Comparison of ENCODE assay signal across 14 cellular contexts in genomic region chr16:66569827-66570405, GRCh38. TPM values are rescaled to one million over a fixed set of nuclear protein-coding genes. Genes with fewer than 3 reads are reported as not detected.
DNase-seq lines count a peak whose midpoint lies in the region; ATAC-seq, FAIRE-seq and TF ChIP-seq lines count a peak whose summit lies in the region.
"Had no signal": no experiment of that assay in that cellular context is flagged by ENCODE, and none has a peak within 500 bp of the region (broad histone marks: within the 10 kb centered on the region; RNA-seq: fewer than 3 reads in every experiment).

No MANE protein-coding gene starts in this region.

- POLR2A ChIA-PET in IMR-90 (lab: Charles Lee; ENCODE audit: unreplicated experiment) (no interaction called here), GM10248 (lab: Yijun Ruan, JAX) (no interaction called here)

- ATAC-seq in IMR-90 (ENCODE audit: low read depth) (peak; percentile 61), GM21717 (IDR thresholded peaks at IDR 0.05; ENCODE audit: unreplicated experiment) (no peak)

- no peak overlapping the region; the same call in 1 of the 2 replicates for H3K4me3 ChIP-seq in ACC112 (ENCODE audit: low read depth, low read length)
- H3K4me3 ChIP-seq in IMR-90 (ENCODE audit: insufficient read depth, low read depth, low read length) = no peak overlapping the region
- H3K4me3 ChIP-seq in brain microvascular endothelial cell (ENCODE audit: low read depth, low read length) = no peak overlapping the region
- no peak overlapping the region for H3K4me3 ChIP-seq in keratinocyte (ENCODE audit: control insufficient read depth in 2 of 3, extremely low read depth in 1 of 3, insufficient read depth in 2 of 3, low read depth in 1 of 3, low read length in 3 of 3)
- H3K4me3 ChIP-seq: HAP-1, heart left ventricle had no signal

- H3K4me1 ChIP-seq in ACC112 (ENCODE audit: control insufficient read depth, insufficient read depth, low read length, unreplicated experiment) (peaks cover 28% of the 10 kb centered on the region), IMR-90 (ENCODE audit: control insufficient read depth, insufficient read depth, low read length) (peaks cover 8% of the 10 kb centered on the region), keratinocyte (ENCODE audit: control insufficient read depth, extremely low read depth, insufficient read depth, low read length) (peaks cover 12% of the 10 kb centered on the region)
- H3K4me1 ChIP-seq: HAP-1 had no signal

- peak overlapping the region; percentile 7; the same call in 1 of the 2 replicates for H2BK120ac ChIP-seq in IMR-90 (ENCODE audit: low read depth, low read length)

- H2AFZ ChIP-seq in ACC112 (ENCODE audit: low read length, unreplicated experiment) = no peak overlapping the region
- H2AFZ ChIP-seq in IMR-90 (replicated peaks; ENCODE audit: low read length, poor library complexity) = no peak overlapping the region
- no peak overlapping the region for H2AFZ ChIP-seq in keratinocyte (ENCODE audit: control insufficient read depth, low read length)

- H3K27ac ChIP-seq in ACC112 (ENCODE audit: low read depth, low read length) = peak overlapping the region; percentile 60
- H3K27ac ChIP-seq in IMR-90 (ENCODE audit: insufficient read depth, low read length) = no peak overlapping the region
- H3K27ac ChIP-seq in brain microvascular endothelial cell = peak overlapping the region; percentile 69
- H3K27ac ChIP-seq in keratinocyte (ENCODE audit: control insufficient read depth, insufficient read depth, low read length) = no peak overlapping the region
- H3K27ac ChIP-seq: heart left ventricle had no signal

- TF ChIP-seq CTCF in IMR-90 (conservative IDR thresholded peaks at IDR 0.05; ENCODE audit: low read depth, low read length) = no peak
- no peak for TF ChIP-seq CTCF in brain microvascular endothelial cell (IDR thresholded peaks at IDR 0.05; ENCODE audit: low read depth, low read length, missing control alignments)
- TF ChIP-seq CTCF in keratinocyte (optimal IDR thresholded peaks at IDR 0.05 in 1 of 3, IDR thresholded peaks at IDR 0.05 in 1 of 3, conservative IDR thresholded peaks at IDR 0.05 in 1 of 3; ENCODE audit: extremely low read depth in 1 of 3, insufficient read depth in 2 of 3, low read length in 3 of 3) = no peak
- TF ChIP-seq CTCF in GM10248 (IDR thresholded peaks at IDR 0.05; ENCODE audit: control extremely low read depth, extremely low read depth, low read depth, missing control alignments) = no peak

- no peak for TF ChIP-seq RAD21 in IMR-90 (IDR thresholded peaks at IDR 0.05; ENCODE audit: low read length)

- H3K79me1 ChIP-seq in IMR-90 (ENCODE audit: low read depth in 1 of 2, low read length in 2 of 2) = peaks cover 0 to 5% of the 10 kb centered on the region in 2 experiments; a peak in 2 of 4 replicates

- H2BK15ac ChIP-seq in IMR-90 (ENCODE audit: low read depth, low read length) = no peak overlapping the region

- dilution Hi-C loops in IMR-90 (cut with HindIII; ENCODE audit: low sequenced_read_pairs, unreplicated experiment) (no loop called here), keratinocyte (cut with MboI; ENCODE audit: extremely low pct_ligation_motif_present, low sequenced_read_pairs) (no loop called here)

- no peak overlapping the region for H2AK9ac ChIP-seq in IMR-90 (replicated peaks; ENCODE audit: low read depth, low read length, poor library complexity)

- H3K4me2 ChIP-seq in IMR-90 (ENCODE audit: low read depth, low read length) (peak overlapping the region; percentile 68), keratinocyte (ENCODE audit: control insufficient read depth, extremely low read depth, insufficient read depth, low read depth, low read length) (peak overlapping the region; percentile 43)

- no peak overlapping the region for H3K56ac ChIP-seq in IMR-90 (ENCODE audit: extremely low read depth, insufficient read depth, low read length)

- DNase-seq in IMR-90 (peak; percentile 81), brain microvascular endothelial cell (peak; percentile 49), keratinocyte (ENCODE audit: low read depth, low spot score) (no peak), islet precursor cell (no peak), GM10248 (ENCODE audit: extremely low spot score) (no peak), nucleus accumbens (lab: John Stamatoyannopoulos, UW) (no peak)
- DNase-seq: activated CD4-positive, alpha-beta T cell treated with anti-CD3 and anti-CD28 coated beads for 48 hours; heart left ventricle; NCI-H524 treated with DMSO at 0.1 percent for 48 hours; stimulated activated CD4-positive, alpha-beta T cell treated with anti-CD3 and anti-CD28 coated beads, Interleukin-12 subunit alpha, Interleukin-12 subunit beta, amount 100 ng/mL, for 4 hours had no signal

- peaks cover 6% of the 10 kb centered on the region; the same call in 1 of the 2 replicates for H4K20me1 ChIP-seq in IMR-90 (ENCODE audit: insufficient read depth, low read length)
- H4K20me1 ChIP-seq in keratinocyte (ENCODE audit: control insufficient read depth, extremely low read depth, insufficient read depth, low read length) = no peaks in the 10 kb centered on the region

- FAIRE-seq in keratinocyte (lab: Jason Lieb, UNC) = no peak
- FAIRE-seq: colon had no signal

- peak overlapping the region; percentile 47; the same call in 1 of the 2 replicates for H2BK20ac ChIP-seq in IMR-90 (ENCODE audit: low read depth, low read length)

- H3K18ac ChIP-seq in IMR-90 (ENCODE audit: low read depth, low read length) = no peak overlapping the region

- peaks cover 9% of the 10 kb centered on the region for H3K36me3 ChIP-seq in ACC112 (ENCODE audit: insufficient read depth, low read length)
- peaks cover 15% of the 10 kb centered on the region; the same call in 1 of the 2 replicates for H3K36me3 ChIP-seq in IMR-90 (ENCODE audit: control insufficient read depth, insufficient read depth, low read length)
- H3K36me3 ChIP-seq in brain microvascular endothelial cell (replicated peaks) = peaks cover 11% of the 10 kb centered on the region
- H3K36me3 ChIP-seq in keratinocyte (ENCODE audit: control insufficient read depth in 2 of 2, extremely low read depth in 1 of 2, insufficient read depth in 2 of 2, low read length in 2 of 2) = peaks cover 2 to 3% of the 10 kb centered on the region in 2 experiments

- H4K8ac ChIP-seq in IMR-90 (ENCODE audit: low read depth in 2 of 2, low read length in 2 of 2) = no peak overlapping the region

- H4K5ac ChIP-seq in IMR-90 (ENCODE audit: low read depth, low read length) = no peak overlapping the region

- H3K27me3 ChIP-seq in ACC112 (ENCODE audit: insufficient read depth, low read length) (no peaks in the 10 kb centered on the region), IMR-90 (ENCODE audit: control insufficient read depth, insufficient read depth, low read length) (peaks cover 3% of the 10 kb centered on the region; the same call in 1 of the 2 replicates), brain microvascular endothelial cell (replicated peaks) (no peaks in the 10 kb centered on the region), keratinocyte (ENCODE audit: control insufficient read depth, extremely low read depth, insufficient read depth, low read length) (no peaks in the 10 kb centered on the region)
- H3K27me3 ChIP-seq: heart left ventricle had no signal

- H3K79me2 ChIP-seq in ACC112 (ENCODE audit: control insufficient read depth, insufficient read depth, low read length, unreplicated experiment) = no peaks in the 10 kb centered on the region
- no peaks in the 10 kb centered on the region for H3K79me2 ChIP-seq in keratinocyte (ENCODE audit: control insufficient read depth, insufficient read depth, low read length)

- TF ChIP-seq POLR2A in IMR-90 (IDR thresholded peaks at IDR 0.05; ENCODE audit: low read depth, low read length) = no peak

- no peaks in the 10 kb centered on the region for H3K9me3 ChIP-seq in IMR-90 (ENCODE audit: control insufficient read depth, insufficient read depth, low read length)
- no peaks in the 10 kb centered on the region for H3K9me3 ChIP-seq in keratinocyte (ENCODE audit: control insufficient read depth, low read depth, low read length)
- H3K9me3 ChIP-seq: HAP-1, heart left ventricle had no signal

- CTCF ChIA-PET in IMR-90 (lab: Yijun Ruan, JAX) = interaction anchor here (0.8 to 1.6 kb wide), 3 partner anchors 12 to 39 kb away, joined by 3 to 6 read pairs (median 3); partner anchors contain the start of gene CKLF
- CTCF ChIA-PET in GM10248 (lab: Yijun Ruan, JAX) = interaction anchor here (0.9 to 2.7 kb wide), 9 partner anchors 9 to 301 kb away, joined by 3 to 11 read pairs (median 4); partner anchors contain the start of gene CMTM2

- no peak overlapping the region for H4K91ac ChIP-seq in IMR-90 (ENCODE audit: insufficient read depth, low read depth, low read length)

- no TSS peak for BruUV-seq in IMR-90 (replicated peaks; lab: Mats Ljungman, UMichigan)

- H3K9ac ChIP-seq in IMR-90 (ENCODE audit: low read depth, low read length) (no peak overlapping the region), keratinocyte (ENCODE audit: control insufficient read depth, extremely low read depth, insufficient read depth, low read length) (no peak overlapping the region)

- H2AK5ac ChIP-seq in IMR-90 (ENCODE audit: low read depth, low read length) = peak overlapping the region; percentile 25; the same call in 1 of the 2 replicates

- H3K9me1 ChIP-seq in IMR-90 (ENCODE audit: insufficient read depth, low read length) (peaks cover 8% of the 10 kb centered on the region), keratinocyte (ENCODE audit: control insufficient read depth, extremely low read depth, insufficient read depth, low read length) (no peaks in the 10 kb centered on the region)

- in situ Hi-C loops in IMR-90 (cut with MboI; ENCODE audit: low sequenced_read_pairs) = no loop called here
- in situ Hi-C loops in brain microvascular endothelial cell (cut with HindIII; ENCODE audit: low pct_ligation_motif_present, low sequenced_read_pairs) = no loop called here

- H2BK5ac ChIP-seq in IMR-90 (ENCODE audit: low read depth, low read length, poor library complexity, severe bottlenecking) = peak overlapping the region; percentile 7

- intact Hi-C loops in IMR-90 (cut with micrococcal nuclease) = no loop called here

- H3K4ac ChIP-seq in IMR-90 (ENCODE audit: low read depth, low read length) = peak overlapping the region; percentile 35; the same call in 1 of the 2 replicates

- H3K14ac ChIP-seq in IMR-90 (replicated peaks; ENCODE audit: low read depth, low read length) = no peak overlapping the region

- no CpG with 5 or more reads among the region's 3 CpGs for WGBS in IMR-90 (ENCODE audit: extremely low coverage in 2 of 2, insufficient read length in 1 of 2), 2 experiments

- no peak overlapping the region for H3K23ac ChIP-seq in IMR-90 (ENCODE audit: low read depth, low read length)

RNA-seq across cellular contexts. Expression of gene CMTM1, which starts 3.7 kb away (rescaled TPM):
- 0.54 and 1.7 TPM in 2 replicates for total RNA-seq in IMR-90 (2012; rRNA removed)
- polyA plus RNA-seq in IMR-90 (2012; rRNA removed) = 1.8 and 2.1 TPM in 2 replicates
- 0.40 and 1.2 TPM in 2 replicates for polyA plus RNA-seq in IMR-90 (2012; cell fraction: cytosol; rRNA removed)
- polyA plus RNA-seq in IMR-90 (2012; cell fraction: nucleus; rRNA removed; ENCODE audit: low replicate concordance) = 0.95 and 0.96 TPM in 2 replicates
- polyA plus RNA-seq in keratinocyte = 0.23 to 0.85 TPM (median 0.24 TPM) in 3 replicates
- not detected for polyA plus RNA-seq in keratinocyte (2011; ENCODE audit: low read depth)
- 0.09 and 0.64 TPM in 2 replicates for polyA plus RNA-seq in keratinocyte (2011; cell fraction: cytosol; rRNA removed)
- polyA plus RNA-seq in keratinocyte (2011; cell fraction: nucleus; rRNA removed) = 0.36 and 0.44 TPM in 2 replicates
- polyA plus RNA-seq in keratinocyte (2012; ENCODE audit: low replicate concordance) = 0.33 and 0.37 TPM in 2 replicates
- 0.33 TPM in 1 of 3 replicates, not detected in the others for polyA minus RNA-seq in keratinocyte
- 3.1 TPM for polyA minus RNA-seq in keratinocyte (2011; cell fraction: cytosol; rRNA and poly(A)+ RNA removed)
- 0.84 and 0.93 TPM in 2 replicates for polyA minus RNA-seq in keratinocyte (2011; cell fraction: nucleus; rRNA and poly(A)+ RNA removed)

RNA-seq across cellular contexts. Expression of gene CMTM2, which starts 9.3 kb away (rescaled TPM):
- not detected in 2 replicates for total RNA-seq in IMR-90 (2012; rRNA removed)
- polyA plus RNA-seq in IMR-90 (2012; rRNA removed) (not detected in 2 replicates), keratinocyte (not detected in 3 replicates)
- polyA plus RNA-seq in IMR-90 (2012; cell fraction: cytosol; rRNA removed) = not detected in 2 replicates
- 0.10 and 0.12 TPM in 2 replicates for polyA plus RNA-seq in IMR-90 (2012; cell fraction: nucleus; rRNA removed; ENCODE audit: low replicate concordance)
- polyA plus RNA-seq in keratinocyte (2011; ENCODE audit: low read depth) = not detected
- polyA plus RNA-seq in keratinocyte (2011; cell fraction: cytosol; rRNA removed) = not detected in 2 replicates
- not detected in 2 replicates for polyA plus RNA-seq in keratinocyte (2011; cell fraction: nucleus; rRNA removed)
- polyA plus RNA-seq in keratinocyte (2012; ENCODE audit: low replicate concordance) = not detected in 2 replicates
- polyA minus RNA-seq in keratinocyte = not detected in 3 replicates
- polyA minus RNA-seq in keratinocyte (2011; cell fraction: cytosol; rRNA and poly(A)+ RNA removed) = not detected
- polyA minus RNA-seq in keratinocyte (2011; cell fraction: nucleus; rRNA and poly(A)+ RNA removed) = not detected in 2 replicates
- polyA plus RNA-seq: heart left ventricle had no signal

RNA-seq across cellular contexts. Expression of gene CKLF, which starts 17.5 kb away (rescaled TPM):
- total RNA-seq in IMR-90 (2012; rRNA removed) = 60.8 and 66.7 TPM in 2 replicates
- polyA plus RNA-seq in IMR-90 (2012; rRNA removed) (92.2 and 102 TPM in 2 replicates), keratinocyte (34.7 to 40.3 TPM (median 38.0 TPM) in 3 replicates)
- 87.1 and 119 TPM in 2 replicates for polyA plus RNA-seq in IMR-90 (2012; cell fraction: cytosol; rRNA removed)
- 15.6 and 33.4 TPM in 2 replicates for polyA plus RNA-seq in IMR-90 (2012; cell fraction: nucleus; rRNA removed; ENCODE audit: low replicate concordance)
- polyA plus RNA-seq in keratinocyte (2011; ENCODE audit: low read depth) = not detected
- polyA plus RNA-seq in keratinocyte (2011; cell fraction: cytosol; rRNA removed) = 33.9 and 39.4 TPM in 2 replicates
- 16.9 and 18.1 TPM in 2 replicates for polyA plus RNA-seq in keratinocyte (2011; cell fraction: nucleus; rRNA removed)
- 11.9 and 38.6 TPM in 2 replicates for polyA plus RNA-seq in keratinocyte (2012; ENCODE audit: low replicate concordance)
- polyA minus RNA-seq in keratinocyte = 11.2 to 17.1 TPM (median 12.5 TPM) in 3 replicates
- polyA minus RNA-seq in keratinocyte (2011; cell fraction: cytosol; rRNA and poly(A)+ RNA removed) = 33.2 TPM
- 5.6 and 8.8 TPM in 2 replicates for polyA minus RNA-seq in keratinocyte (2011; cell fraction: nucleus; rRNA and poly(A)+ RNA removed)

RNA-seq across cellular contexts. Expression of gene TK2, which starts 20.0 kb away (rescaled TPM):
- total RNA-seq in IMR-90 (2012; rRNA removed) = 16.5 and 20.0 TPM in 2 replicates
- polyA plus RNA-seq in IMR-90 (2012; rRNA removed) = 12.6 and 14.7 TPM in 2 replicates
- 8.9 and 10.2 TPM in 2 replicates for polyA plus RNA-seq in IMR-90 (2012; cell fraction: cytosol; rRNA removed)
- 19.2 and 37.2 TPM in 2 replicates for polyA plus RNA-seq in IMR-90 (2012; cell fraction: nucleus; rRNA removed; ENCODE audit: low replicate concordance)
- 19.7 to 26.3 TPM (median 22.4 TPM) in 3 replicates for polyA plus RNA-seq in keratinocyte
- 31.6 TPM for polyA plus RNA-seq in keratinocyte (2011; ENCODE audit: low read depth)
- 23.0 and 24.8 TPM in 2 replicates for polyA plus RNA-seq in keratinocyte (2011; cell fraction: cytosol; rRNA removed)
- polyA plus RNA-seq in keratinocyte (2011; cell fraction: nucleus; rRNA removed) = 29.8 and 36.3 TPM in 2 replicates
- 12.9 and 18.8 TPM in 2 replicates for polyA plus RNA-seq in keratinocyte (2012; ENCODE audit: low replicate concordance)
- 22.8 to 59.0 TPM (median 58.9 TPM) in 3 replicates for polyA minus RNA-seq in keratinocyte
- polyA minus RNA-seq in keratinocyte (2011; cell fraction: cytosol; rRNA and poly(A)+ RNA removed) = 23.4 TPM
- polyA minus RNA-seq in keratinocyte (2011; cell fraction: nucleus; rRNA and poly(A)+ RNA removed) = 12.1 and 17.3 TPM in 2 replicates

RNA-seq across cellular contexts. Expression of gene CMTM3, which starts 34.6 kb away (rescaled TPM):
- total RNA-seq in IMR-90 (2012; rRNA removed) = 4.5 and 4.7 TPM in 2 replicates
- polyA plus RNA-seq in IMR-90 (2012; rRNA removed) (34.6 and 35.5 TPM in 2 replicates), keratinocyte (13.1 to 24.3 TPM (median 15.7 TPM) in 3 replicates)
- polyA plus RNA-seq in IMR-90 (2012; cell fraction: cytosol; rRNA removed) = 14.5 and 50.4 TPM in 2 replicates
- 32.0 and 33.9 TPM in 2 replicates for polyA plus RNA-seq in IMR-90 (2012; cell fraction: nucleus; rRNA removed; ENCODE audit: low replicate concordance)
- polyA plus RNA-seq in keratinocyte (2011; ENCODE audit: low read depth) = 11.0 TPM
- 12.6 and 13.9 TPM in 2 replicates for polyA plus RNA-seq in keratinocyte (2011; cell fraction: cytosol; rRNA removed)
- polyA plus RNA-seq in keratinocyte (2011; cell fraction: nucleus; rRNA removed) = 12.9 and 14.0 TPM in 2 replicates
- polyA plus RNA-seq in keratinocyte (2012; ENCODE audit: low replicate concordance) = 6.8 and 19.0 TPM in 2 replicates
- 11.3 to 45.6 TPM (median 20.7 TPM) in 3 replicates for polyA minus RNA-seq in keratinocyte
- polyA minus RNA-seq in keratinocyte (2011; cell fraction: cytosol; rRNA and poly(A)+ RNA removed) = 10.7 TPM
- 6.3 and 7.1 TPM in 2 replicates for polyA minus RNA-seq in keratinocyte (2011; cell fraction: nucleus; rRNA and poly(A)+ RNA removed)

Comparison
In these comparisons a context has a peak if more than half of its experiments do, and no peak if none do; other contexts are left out.
1. H3K27ac ChIP-seq: peak in ACC112 (single experiment) and brain microvascular endothelial cell (single experiment); none in IMR-90 (single experiment) and keratinocyte (single experiment).
2. DNase-seq: peak in IMR-90 (single experiment) and brain microvascular endothelial cell (single experiment); none in keratinocyte (single experiment), islet precursor cell (single experiment), GM10248 (single experiment) and nucleus accumbens (0 of 56).